Comparison of ENCODE assay signal across 26 cellular contexts in the genomic region with DNA sequence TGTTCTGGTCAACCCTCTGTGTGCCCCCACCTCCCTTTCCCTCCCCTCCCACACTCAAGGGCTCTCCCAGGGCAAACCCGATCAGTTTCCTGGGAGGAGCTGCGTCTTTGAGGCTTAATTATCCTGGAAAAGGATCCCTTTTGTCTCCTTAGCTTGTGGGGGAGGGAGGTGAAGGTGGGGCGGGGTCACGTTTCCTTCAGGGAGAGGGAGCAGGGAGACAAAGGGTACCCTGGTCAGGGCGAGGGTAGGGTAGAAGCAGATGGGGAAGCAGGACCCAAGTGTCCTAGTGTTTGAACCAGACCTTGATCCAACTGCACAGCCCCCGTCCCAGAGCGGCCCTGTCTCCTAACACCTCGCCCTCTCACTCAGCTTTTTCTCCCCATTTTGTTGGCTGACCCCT.
"Had no signal": no experiment of that assay in that cellular context is flagged by ENCODE, and none has a peak within 500 bp of the region (broad histone marks: within the 10 kb centered on the region; RNA-seq: fewer than 3 reads in every experiment).

No MANE protein-coding gene starts in this region.

- H3K4me3 ChIP-seq: gastroesophageal sphincter, heart right ventricle, sigmoid colon, testis had no signal

- ATAC-seq: activated CD4-positive, CD25-positive, alpha-beta regulatory T cell treated with anti-CD3 and anti-CD28 coated beads, Interleukin-2, amount 50 U/mL, for 24 hours; activated T-cell treated with anti-CD3 and anti-CD28 coated beads, Interleukin-2, amount 50 U/mL, for 4 hours; gastroesophageal sphincter; heart right ventricle; left ventricle myocardium superior; naive thymus-derived CD4-positive, alpha-beta T cell; stimulated activated memory B cell treated with anti-CD40 and anti-IgM and Interleukin-4, amounts not matched to agents 10 μg/mL and 1 μg/mL and 100 μg/mL, for 72 hours; T-cell had no signal

- H3K4me1 ChIP-seq: gastroesophageal sphincter, heart right ventricle, parathyroid adenoma, testis had no signal

- H3K4me1 Mint-ChIP-seq: brain; stimulated activated memory B cell treated with anti-CD40 and anti-IgM and Interleukin-4, amounts not matched to agents 10 μg/mL and 1 μg/mL and 100 μg/mL, for 72 hours had no signal

- H3K27ac Mint-ChIP-seq: activated naive CD4-positive, alpha-beta T cell treated with anti-CD3 and anti-CD28 coated beads for 36 hours; brain; immature natural killer cell; memory B cell; naive thymus-derived CD4-positive, alpha-beta T cell; stimulated activated memory B cell treated with anti-CD40 and anti-IgM and Interleukin-4, amounts not matched to agents 10 μg/mL and 1 μg/mL and 100 μg/mL, for 72 hours; type B pancreatic cell had no signal

- H3K27me3 ChIP-seq: testis had no signal

- H3K4me3 Mint-ChIP-seq: activated naive CD4-positive, alpha-beta T cell treated with anti-CD3 and anti-CD28 coated beads for 36 hours; activated T-cell treated with anti-CD3 and anti-CD28 coated beads, Interleukin-2, amount 50 U/mL, for 4 hours; brain; immature natural killer cell; memory B cell; naive thymus-derived CD4-positive, alpha-beta T cell; stimulated activated memory B cell treated with anti-CD40 and anti-IgM and Interleukin-4, amounts not matched to agents 10 μg/mL and 1 μg/mL and 100 μg/mL, for 72 hours; T-cell; type B pancreatic cell had no signal

- H3K9me3 Mint-ChIP-seq: activated naive CD4-positive, alpha-beta T cell treated with anti-CD3 and anti-CD28 coated beads for 36 hours; activated T-cell treated with anti-CD3 and anti-CD28 coated beads, Interleukin-2, amount 50 U/mL, for 4 hours; brain; immature natural killer cell; memory B cell; naive thymus-derived CD4-positive, alpha-beta T cell; stimulated activated memory B cell treated with anti-CD40 and anti-IgM and Interleukin-4, amounts not matched to agents 10 μg/mL and 1 μg/mL and 100 μg/mL, for 72 hours; T-cell; type B pancreatic cell had no signal

- FAIRE-seq: colon, endometrium had no signal

- H3K9me3 ChIP-seq: gastroesophageal sphincter, heart right ventricle, sigmoid colon, testis had no signal

- H3K79me2 ChIP-seq: parathyroid adenoma had no signal

- DNase-seq: activated CD4-positive, alpha-beta T cell treated with anti-CD3 and anti-CD28 coated beads, Interleukin-2, amount 50 U/mL, for 1 hour; activated CD8-positive, alpha-beta memory T cell treated with anti-CD3 and anti-CD28 coated beads, Interleukin-2, amount 50 U/mL, for 4 hours; activated naive CD4-positive, alpha-beta T cell treated with anti-CD3 and anti-CD28 coated beads for 36 hours; activated T-cell treated with anti-CD3 and anti-CD28 coated beads, Interleukin-2, amount 50 U/mL, for 4 hours; anterior cingulate cortex; caudate nucleus; erythroblast; heart right ventricle; immature natural killer cell; kidney glomerular epithelial cell; left ventricle myocardium superior; naive thymus-derived CD4-positive, alpha-beta T cell; sigmoid colon; stimulated activated CD4-positive, alpha-beta T cell treated with anti-CD3 and anti-CD28 coated beads, Interleukin-4, amount 100 ng/mL, for 4 hours; T-cell; T1000; testis had no signal

- H3K27ac ChIP-seq: gastroesophageal sphincter, heart right ventricle, parathyroid adenoma, sigmoid colon, testis had no signal

- H2AFZ ChIP-seq: parathyroid adenoma had no signal

- H3K36me3 Mint-ChIP-seq: brain; immature natural killer cell; naive thymus-derived CD4-positive, alpha-beta T cell; stimulated activated memory B cell treated with anti-CD40 and anti-IgM and Interleukin-4, amounts not matched to agents 10 μg/mL and 1 μg/mL and 100 μg/mL, for 72 hours; T-cell; type B pancreatic cell had no signal

- H3K36me3 ChIP-seq: gastroesophageal sphincter, heart right ventricle, sigmoid colon had no signal

- H3K9ac ChIP-seq: parathyroid adenoma had no signal
